Comparison of ENCODE assay signal across 8 cellular contexts in the genomic region with DNA sequence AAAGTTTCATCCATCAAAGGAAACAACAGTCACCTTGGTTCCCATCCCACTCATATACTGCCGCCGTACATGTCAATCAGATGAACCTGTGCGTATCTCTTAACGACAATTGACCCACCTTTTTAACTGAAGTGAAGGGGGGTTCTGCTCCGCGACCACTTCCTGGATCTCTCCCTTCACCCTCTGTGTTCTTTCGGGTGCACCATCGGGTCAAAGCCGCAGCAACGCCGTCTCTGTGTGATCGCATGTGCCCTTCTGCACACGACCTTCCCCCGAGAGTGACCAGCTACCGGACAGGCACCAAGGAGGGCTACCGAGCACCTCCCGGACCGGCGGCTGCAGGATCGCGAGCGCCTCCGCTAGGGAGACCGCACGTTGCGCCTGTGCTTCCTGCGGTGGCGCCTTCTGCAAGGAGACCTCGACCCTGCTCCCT. TPM values are rescaled to one million over a fixed set of nuclear protein-coding genes. Genes with fewer than 3 reads are reported as not detected.
A peak's percentile ranks its signal among the peaks of the same experiment; 100 is the strongest.
DNase-seq lines count a peak whose midpoint lies in the region; ATAC-seq and TF ChIP-seq lines count a peak whose summit lies in the region.
"Not testable (repeated sequence)": the region's sequence is repeated elsewhere in the genome, so short reads cannot be mapped to it uniquely, and the experiment has no call there.

No MANE protein-coding gene starts in this region.

- H3K9me3 Mint-ChIP-seq in Calu3 (ENCODE audit: low read depth, unreplicated experiment); natural killer cell; stimulated activated naive CD8-positive, alpha-beta T cell treated with anti-CD3 and anti-CD28 coated beads, Interleukin-15, amount 100 ng/mL, for 72 hours: not testable (repeated sequence)

- CTCF ChIA-PET in Calu3 (lab: Charles Lee), result not testable (repeated sequence)

- H3K36me3 ChIP-seq in H7 (replicated peaks; ENCODE audit: control insufficient read depth, insufficient read depth, low read length), result not testable (repeated sequence)

- not testable (repeated sequence) for H3K27me3 ChIP-seq in H7 (ENCODE audit: control insufficient read depth, insufficient read depth, low read length)

- in situ Hi-C loops in astrocyte of the spinal cord (cut with HindIII; ENCODE audit: low sequenced_read_pairs), result not testable (repeated sequence)

- DNase-seq in Calu3 (peak; percentile 54), H7 (peak; percentile 26), Right ventricle myocardium superior (peak; percentile 67), natural killer cell (peak; percentile 26)
- DNase-seq in LNCaP clone FGC (ENCODE audit: low read depth); astrocyte of the spinal cord (ENCODE audit: low read depth, low spot score): not testable (repeated sequence)
- peak; percentile 24 to 55 for DNase-seq in stimulated activated naive CD8-positive, alpha-beta T cell treated with anti-CD3 and anti-CD28 coated beads, Interleukin-15, amount 100 ng/mL, for 72 hours

- H3K4me3 ChIP-seq in H7 (ENCODE audit: insufficient read depth, low read depth, low read length) (peak overlapping the region; percentile 51), LNCaP clone FGC (ENCODE audit: low read depth, low read length) (peak overlapping the region; percentile 40), astrocyte of the spinal cord (ENCODE audit: low read depth, low read length) (peak overlapping the region; percentile 69)

- not testable (repeated sequence) for TF ChIP-seq CTCF in Calu3 (IDR thresholded peaks at IDR 0.05; ENCODE audit: unreplicated experiment); LNCaP clone FGC (IDR thresholded peaks at IDR 0.05; ENCODE audit: control insufficient read depth, extremely low read depth, insufficient read depth); VCaP (conservative IDR thresholded peaks at IDR 0.05); natural killer cell (IDR thresholded peaks at IDR 0.05)
- peak; percentile 13 for TF ChIP-seq CTCF in astrocyte of the spinal cord (IDR thresholded peaks at IDR 0.05; ENCODE audit: low read depth, low read length)

- peak overlapping the region; percentile 69 for H3K4me3 Mint-ChIP-seq in Calu3 (ENCODE audit: low read depth, unreplicated experiment)
- H3K4me3 Mint-ChIP-seq in natural killer cell, result peak overlapping the region; percentile 94
- peak overlapping the region; percentile 90 to 97 for H3K4me3 Mint-ChIP-seq in stimulated activated naive CD8-positive, alpha-beta T cell treated with anti-CD3 and anti-CD28 coated beads, Interleukin-15, amount 100 ng/mL, for 72 hours

- H3K4me1 Mint-ChIP-seq in Calu3 (ENCODE audit: low read depth, unreplicated experiment), result not testable (repeated sequence)
- H3K4me1 Mint-ChIP-seq in natural killer cell, result peaks cover 24 to 35% of the 10 kb centered on the region in 2 donors
- peaks cover 43% of the 10 kb centered on the region for H3K4me1 Mint-ChIP-seq in stimulated activated naive CD8-positive, alpha-beta T cell treated with anti-CD3 and anti-CD28 coated beads, Interleukin-15, amount 100 ng/mL, for 72 hours

- ATAC-seq in Right ventricle myocardium superior (ENCODE audit: poor library complexity) (peak; percentile 72), natural killer cell (peak; percentile 2 to 15 (median 2))
- ATAC-seq in stimulated activated naive CD8-positive, alpha-beta T cell treated with anti-CD3 and anti-CD28 coated beads, Interleukin-15, amount 100 ng/mL, for 72 hours, result peak; percentile 53

- intact Hi-C loops in Calu3 (cut with micrococcal nuclease; ENCODE audit: unreplicated experiment); Right ventricle myocardium superior (cut with DNase I): not testable (repeated sequence)
- intact Hi-C loops in natural killer cell (cut with micrococcal nuclease), result loop anchor here (5.0 kb wide), 3 partner anchors 75 to 95 kb away; a partner anchor contains a TSS

- not testable (repeated sequence) for H3K27me3 Mint-ChIP-seq in Calu3 (ENCODE audit: unreplicated experiment); natural killer cell (ENCODE audit: low read depth in 2 of 2); stimulated activated naive CD8-positive, alpha-beta T cell treated with anti-CD3 and anti-CD28 coated beads, Interleukin-15, amount 100 ng/mL, for 72 hours

- not testable (repeated sequence) for H3K27ac Mint-ChIP-seq in Calu3 (ENCODE audit: unreplicated experiment)
- H3K27ac Mint-ChIP-seq in natural killer cell, result peak overlapping the region; percentile 87 to 90
- H3K27ac Mint-ChIP-seq in stimulated activated naive CD8-positive, alpha-beta T cell treated with anti-CD3 and anti-CD28 coated beads, Interleukin-15, amount 100 ng/mL, for 72 hours, result peak overlapping the region; percentile 87 to 89

- BruUV-seq in Calu3 (replicated peaks; lab: Mats Ljungman, UMichigan), result TSS peak; percentile 71

- H3K36me3 Mint-ChIP-seq in Calu3 (ENCODE audit: insufficient read depth, unreplicated experiment), result peaks cover 24% of the 10 kb centered on the region
- not testable (repeated sequence) for H3K36me3 Mint-ChIP-seq in natural killer cell

- peak overlapping the region; percentile 24; the same call in 1 of the 2 replicates for H3K27ac ChIP-seq in VCaP

RNA-seq across cellular contexts. Expression of a gene that starts 1.2 kb away (rescaled TPM):
- total RNA-seq in Calu3 (2022) (72.7 and 82.6 TPM in 2 replicates), Right ventricle myocardium superior (73.5 TPM), natural killer cell (100 to 1,000 TPM in 2 of 3 donors, 10 to 100 TPM in 1; 99.9 to 117 (median 107) TPM)
- 79.7 and 90.5 TPM in 2 replicates for total RNA-seq in H7 (2014; rRNA removed; shearing (Covaris generic))

Comparison
In these comparisons a context has a peak if more than half of its experiments do, and no peak if none do; other contexts are left out.
1. ATAC-seq: peak in every context shown above with its lines; median percentile 72 in Right ventricle myocardium superior; 53 in stimulated activated naive CD8-positive, alpha-beta T cell treated with anti-CD3 and anti-CD28 coated beads, Interleukin-15, amount 100 ng/mL, for 72 hours; 2 in natural killer cell.